In genomic region chr17:49694847-49695697, GRCh38 we compare ENCODE assay signal across 8 cellular contexts. TPM values are rescaled to one million over a fixed set of nuclear protein-coding genes. Genes with fewer than 3 reads are reported as not detected.
A peak's percentile ranks its signal among the peaks of the same experiment; 100 is the strongest.
DNase-seq lines count a peak whose midpoint lies in the region; ATAC-seq and TF ChIP-seq lines count a peak whose summit lies in the region.

No MANE protein-coding gene starts in this region.

- H2AFZ ChIP-seq in IMR-90 (replicated peaks; ENCODE audit: low read length, poor library complexity): peak overlapping the region; percentile 74

- DNase-seq in Caco-2 (peak; percentile 69 to 84), IMR-90 (no peak), T follicular helper cell (ENCODE audit: low read depth) (peak; percentile 44), hypothalamus (lab: John Stamatoyannopoulos, UW) (peak in 27 of 51 donors; percentile 2 to 68 (median 23)), spleen (peak; percentile 80)
- DNase-seq in activated naive CD8-positive, alpha-beta T cell treated with anti-CD3 and anti-CD28 coated beads, Interleukin-2, amount 50 U/mL, for 16 hours (ENCODE audit: low read depth, low spot score): peak; percentile 47

- no peak overlapping the region for H2BK15ac ChIP-seq in IMR-90 (ENCODE audit: low read depth, low read length)

- no peak overlapping the region for H3K9ac ChIP-seq in IMR-90 (ENCODE audit: low read depth, low read length)

- H3K56ac ChIP-seq in IMR-90 (ENCODE audit: extremely low read depth, insufficient read depth, low read length): no peak overlapping the region

- dilution Hi-C loops in IMR-90 (cut with HindIII; ENCODE audit: low sequenced_read_pairs, unreplicated experiment): no loop called here

- H2AK5ac ChIP-seq in IMR-90 (ENCODE audit: low read depth, low read length): no peak overlapping the region

- H3K23ac ChIP-seq in IMR-90 (ENCODE audit: low read depth, low read length): no peak overlapping the region

- H3K27ac Mint-ChIP-seq in Caco-2 (ENCODE audit: unreplicated experiment): no peak overlapping the region

- intact Hi-C loops in Caco-2 (cut with micrococcal nuclease; ENCODE audit: unreplicated experiment) (loop anchor here (1.0 to 2.0 kb wide), 3 partner anchors 76 to 127 kb away; partner anchors contain the start of gene NXPH3), IMR-90 (cut with micrococcal nuclease) (loop anchor here (1.0 kb wide), 1 partner anchor 127 kb away; no protein-coding TSS in a partner anchor), spleen (cut with DNase I; ENCODE audit: low total_unique reads) (loop anchor here (5.0 kb wide), 1 partner anchor 123 kb away; no protein-coding TSS in a partner anchor)

- H2BK20ac ChIP-seq in IMR-90 (ENCODE audit: low read depth, low read length): no peak overlapping the region

- BruUV-seq in Caco-2 (replicated peaks; lab: Mats Ljungman, UMichigan) (no TSS peak), IMR-90 (replicated peaks; lab: Mats Ljungman, UMichigan) (no TSS peak)

- no peak overlapping the region for H2BK5ac ChIP-seq in IMR-90 (ENCODE audit: low read depth, low read length, poor library complexity, severe bottlenecking)

- ATAC-seq in IMR-90 (ENCODE audit: low read depth): peak; percentile 79
- ATAC-seq in HG03175 (IDR thresholded peaks at IDR 0.05; ENCODE audit: unreplicated experiment): no peak
- no peak for ATAC-seq in GM18519 (IDR thresholded peaks at IDR 0.05; ENCODE audit: low FRiP score, unreplicated experiment)

- CTCF ChIA-PET in Caco-2 (lab: Charles Lee): interaction anchor here (0.5 to 8.6 kb wide), 10 partner anchors 9 to 138 kb away, joined by 3 to 114 read pairs (median 4); partner anchors contain the start of genes FAM117A and NXPH3
- CTCF ChIA-PET in IMR-90 (lab: Yijun Ruan, JAX): interaction anchor here (0.8 to 3.1 kb wide), 5 partner anchors 121 to 138 kb away, joined by 3 to 16 read pairs (median 4); no protein-coding TSS in a partner anchor

- no peak overlapping the region for H3K14ac ChIP-seq in IMR-90 (replicated peaks; ENCODE audit: low read depth, low read length)

- 0% methylated on average over 1 of the region's 16 CpGs; no CpG with 5 or more reads in 1 of the 2 experiments for WGBS in IMR-90 (ENCODE audit: extremely low coverage in 2 of 2, insufficient read length in 1 of 2), 2 experiments
- 41 to 48% (median 42%) methylated on average over 16 of the region's 16 CpGs for WGBS in spleen, 5 donors

- H4K20me1 ChIP-seq in IMR-90 (ENCODE audit: insufficient read depth, low read length): no peaks in the 10 kb centered on the region

- no peaks in the 10 kb centered on the region for H3K9me3 Mint-ChIP-seq in Caco-2 (ENCODE audit: unreplicated experiment)

- H3K36me3 ChIP-seq in Caco-2 (ENCODE audit: control insufficient read depth, insufficient read depth, low read length) (no peaks in the 10 kb centered on the region), IMR-90 (ENCODE audit: control insufficient read depth, insufficient read depth, low read length) (peaks cover 4% of the 10 kb centered on the region; the same call in 1 of the 2 replicates), spleen (peaks cover 2 to 12% (median 4%) of the 10 kb centered on the region in 6 donors)

- TF ChIP-seq RAD21 in IMR-90 (IDR thresholded peaks at IDR 0.05; ENCODE audit: low read length): peak; percentile 93

- H4K8ac ChIP-seq in IMR-90 (ENCODE audit: low read depth in 2 of 2, low read length in 2 of 2): no peak overlapping the region

- H3K27me3 ChIP-seq in Caco-2 (replicated peaks; ENCODE audit: control insufficient read depth, insufficient read depth, low read length) (no peaks in the 10 kb centered on the region), IMR-90 (ENCODE audit: control insufficient read depth, insufficient read depth, low read length) (peaks cover 4% of the 10 kb centered on the region), spleen (replicated peaks in 1 of 7) (no peaks in the 10 kb centered on the region)

- H3K27me3 Mint-ChIP-seq in Caco-2 (ENCODE audit: insufficient read depth, unreplicated experiment): peaks cover 5% of the 10 kb centered on the region

- peaks cover 7% of the 10 kb centered on the region for H3K36me3 Mint-ChIP-seq in Caco-2 (ENCODE audit: insufficient read depth, unreplicated experiment)

- no peaks in the 10 kb centered on the region for H3K9me1 ChIP-seq in IMR-90 (ENCODE audit: insufficient read depth, low read length)

- no peak overlapping the region for H4K91ac ChIP-seq in IMR-90 (ENCODE audit: insufficient read depth, low read depth, low read length)

- H3K4ac ChIP-seq in IMR-90 (ENCODE audit: low read depth, low read length): no peak overlapping the region

- H3K4me3 ChIP-seq in Caco-2 (ENCODE audit: low read depth, low read length) (no peak overlapping the region), IMR-90 (ENCODE audit: insufficient read depth, low read depth, low read length) (no peak overlapping the region), spleen (no peak overlapping the region)

- no peak overlapping the region for H3K4me2 ChIP-seq in IMR-90 (ENCODE audit: low read depth, low read length)

- no peak overlapping the region for H2BK120ac ChIP-seq in IMR-90 (ENCODE audit: low read depth, low read length)

- H3K9me3 ChIP-seq in Caco-2 (no peaks in the 10 kb centered on the region), IMR-90 (ENCODE audit: control insufficient read depth, insufficient read depth, low read length) (no peaks in the 10 kb centered on the region), spleen (no peaks in the 10 kb centered on the region)

- H3K4me3 Mint-ChIP-seq in Caco-2 (ENCODE audit: unreplicated experiment): peak overlapping the region; percentile 48

- peak overlapping the region; percentile 58 for H2AK9ac ChIP-seq in IMR-90 (replicated peaks; ENCODE audit: low read depth, low read length, poor library complexity)

- no peak overlapping the region for H3K18ac ChIP-seq in IMR-90 (ENCODE audit: low read depth, low read length)

- no peak overlapping the region for H4K5ac ChIP-seq in IMR-90 (ENCODE audit: low read depth, low read length)

- H3K79me1 ChIP-seq in IMR-90 (ENCODE audit: low read depth in 1 of 2, low read length in 2 of 2): no peaks in the 10 kb centered on the region

- H3K4me1 ChIP-seq in Caco-2 (no peaks in the 10 kb centered on the region; the same call in 1 of the 2 replicates), IMR-90 (ENCODE audit: control insufficient read depth, insufficient read depth, low read length) (no peaks in the 10 kb centered on the region), spleen (peaks cover 0 to 37% (median 15%) of the 10 kb centered on the region in 6 donors)

- POLR2A ChIA-PET in Caco-2 (lab: Charles Lee): no interaction called here
- POLR2A ChIA-PET in IMR-90 (lab: Charles Lee; ENCODE audit: unreplicated experiment): no interaction called here

- H3K4me1 Mint-ChIP-seq in Caco-2 (ENCODE audit: low read depth, unreplicated experiment): peaks cover 18% of the 10 kb centered on the region

- in situ Hi-C loops in IMR-90 (cut with MboI; ENCODE audit: low sequenced_read_pairs): loop anchor here (5.0 kb wide), 1 partner anchor 123 kb away; no protein-coding TSS in a partner anchor

- no peak for TF ChIP-seq POLR2A in IMR-90 (IDR thresholded peaks at IDR 0.05; ENCODE audit: low read depth, low read length)
- TF ChIP-seq POLR2A in spleen (IDR thresholded peaks at IDR 0.05): no peak

- peak; percentile 99 to 100 for TF ChIP-seq CTCF in Caco-2 (IDR thresholded peaks at IDR 0.05; ENCODE audit: insufficient read depth in 1 of 2, low read depth in 1 of 2, low read length in 1 of 2, severe bottlenecking in 1 of 2, unreplicated experiment in 1 of 2)
- peak; percentile 95 for TF ChIP-seq CTCF in IMR-90 (conservative IDR thresholded peaks at IDR 0.05; ENCODE audit: low read depth, low read length)
- peak; percentile 84 to 96 (median 94) for TF ChIP-seq CTCF in spleen (IDR thresholded peaks at IDR 0.05 in 8 of 11, conservative IDR thresholded peaks at IDR 0.05 in 3 of 11)

- H3K27ac ChIP-seq in IMR-90 (ENCODE audit: insufficient read depth, low read length) (no peak overlapping the region), spleen (peak overlapping the region in 1 of 8 donors; percentile 57)

TF ChIP-seq in IMR-90, 13 proteins besides CTCF, POLR2A, EP300 and RAD21:
- TF ChIP-seq ELK1 (IDR thresholded peaks at IDR 0.05; ENCODE audit: borderline replicate concordance, low read depth, low read length) (no peak), SMC3 (IDR thresholded peaks at IDR 0.05; ENCODE audit: low read depth, low read length) (peak; percentile 97)

RNA-seq across cellular contexts. Expression of gene SLC35B1, which starts 12.7 kb away (rescaled TPM):
- total RNA-seq in Caco-2 (2022): 228 and 232 TPM in 2 replicates
- 66.9 and 86.2 TPM in 2 replicates for total RNA-seq in IMR-90 (2012; rRNA removed)
- polyA plus RNA-seq in IMR-90 (2012; rRNA removed): 65.5 and 66.4 TPM in 2 replicates
- polyA plus RNA-seq in IMR-90 (2012; cell fraction: cytosol; rRNA removed): 39.6 and 67.3 TPM in 2 replicates
- 24.1 and 65.4 TPM in 2 replicates for polyA plus RNA-seq in IMR-90 (2012; cell fraction: nucleus; rRNA removed; ENCODE audit: low replicate concordance)
- 10 to 100 TPM; 37.0 to 69.9 (median 48.5) TPM for total RNA-seq in spleen
- 10 to 100 TPM; 23.7 to 42.0 (median 37.5) TPM for polyA plus RNA-seq in spleen

RNA-seq across cellular contexts. Expression of gene SPOP, which starts 17.2 kb away (rescaled TPM):
- total RNA-seq in Caco-2 (2022): 70.2 and 78.4 TPM in 2 replicates
- total RNA-seq in IMR-90 (2012; rRNA removed): 47.5 and 56.9 TPM in 2 replicates
- 24.9 and 32.0 TPM in 2 replicates for polyA plus RNA-seq in IMR-90 (2012; rRNA removed)
- 16.5 and 26.0 TPM in 2 replicates for polyA plus RNA-seq in IMR-90 (2012; cell fraction: cytosol; rRNA removed)
- 30.3 and 35.4 TPM in 2 replicates for polyA plus RNA-seq in IMR-90 (2012; cell fraction: nucleus; rRNA removed; ENCODE audit: low replicate concordance)
- 10 to 100 TPM; 54.6 to 86.4 (median 77.5) TPM for total RNA-seq in spleen
- polyA plus RNA-seq in spleen: 10 to 100 TPM; 23.7 to 35.7 (median 29.9) TPM
